24 cellular contexts compared by ENCODE assay signal in the genomic region with DNA sequence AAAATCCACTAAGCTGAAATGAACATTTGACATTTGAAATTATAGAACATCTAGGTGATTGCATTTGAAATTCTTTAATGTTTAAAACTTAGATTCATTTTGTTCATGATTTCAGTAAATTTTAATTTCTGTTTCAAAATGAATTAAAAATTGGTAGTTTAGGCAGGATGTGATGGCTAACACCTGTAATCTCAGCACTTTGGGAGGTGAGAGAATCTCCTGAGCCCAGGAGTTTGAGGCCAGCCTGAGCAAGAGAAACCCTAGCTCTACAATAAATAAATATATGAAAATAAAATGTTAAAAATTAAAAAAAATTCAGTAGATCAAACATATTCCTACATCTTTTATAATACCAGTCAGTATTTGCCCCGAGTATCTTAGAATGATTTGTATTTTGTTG.
"Had no signal": no experiment of that assay in that cellular context is flagged by ENCODE, and none has a peak within 500 bp of the region (broad histone marks: within the 10 kb centered on the region; RNA-seq: fewer than 3 reads in every experiment).

No MANE protein-coding gene starts in this region.

- H3K27me3 Mint-ChIP-seq: stimulated activated memory B cell treated with anti-CD40 and anti-IgM and Interleukin-4, amounts not matched to agents 10 μg/mL and 1 μg/mL and 100 μg/mL, for 72 hours; stimulated activated naive B cell treated with anti-CD40 and anti-IgM and Interleukin-4, amounts not matched to agents 10 μg/mL and 1 μg/mL and 100 μg/mL, for 72 hours; stimulated activated naive CD8-positive, alpha-beta T cell treated with anti-CD3 and anti-CD28 coated beads, Interleukin-15, amount 100 ng/mL, for 72 hours; stimulated activated naive CD8-positive, alpha-beta T cell treated with anti-CD3 and anti-CD28 coated beads, Interleukin-15, Interleukin-2, amounts not matched to agents 100 ng/mL and 50 ng/mL, for 24 hours; type B pancreatic cell had no signal

- DNase-seq: stimulated activated CD4-positive, alpha-beta T cell treated with anti-CD3 and anti-CD28 coated beads, Interleukin-2, amount 100 ng/mL, for 48 hours; stimulated activated CD4-positive, alpha-beta T cell treated with anti-CD3 and anti-CD28 coated beads, Interleukin-4, amount 100 ng/mL, for 1 hour; stimulated activated CD4-positive, alpha-beta T cell treated with anti-CD3 and anti-CD28 coated beads, Interleukin-4, amount 100 ng/mL, for 24 hours; stimulated activated CD4-positive, alpha-beta T cell treated with anti-CD3 and anti-CD28 coated beads, Interleukin-4, amount 100 ng/mL, for 4 hours; stimulated activated CD8-positive, alpha-beta memory T cell treated with anti-CD3 and anti-CD28 coated beads, Interleukin-4, amount 100 ng/mL, for 48 hours; stimulated activated naive B cell treated with anti-CD40 and anti-IgM and Interleukin-4, amounts not matched to agents 10 μg/mL and 1 μg/mL and 100 μg/mL, for 72 hours; stimulated activated naive CD4-positive, alpha-beta T cell; stimulated activated naive CD4-positive, alpha-beta T cell treated with Interleukin-2 at 50 U/mL for 16 hours; stimulated activated naive CD8-positive, alpha-beta T cell treated with anti-CD3 and anti-CD28 coated beads, Interleukin-15, amount 100 ng/mL, for 72 hours; stimulated activated naive CD8-positive, alpha-beta T cell treated with anti-CD3 and anti-CD28 coated beads, Interleukin-15, Interleukin-2, amounts not matched to agents 100 U/mL and 50 U/mL, for 24 hours; stomach; substantia nigra; testis; thyroid gland; tibial artery; transverse colon; trophoblast cell; upper lobe of left lung; upper lobe of right lung; uterus had no signal

- H3K4me1 Mint-ChIP-seq: stimulated activated memory B cell treated with anti-CD40 and anti-IgM and Interleukin-4, amounts not matched to agents 10 μg/mL and 1 μg/mL and 100 μg/mL, for 72 hours; stimulated activated naive B cell treated with anti-CD40 and anti-IgM and Interleukin-4, amounts not matched to agents 10 μg/mL and 1 μg/mL and 100 μg/mL, for 72 hours; stimulated activated naive CD8-positive, alpha-beta T cell treated with anti-CD3 and anti-CD28 coated beads, Interleukin-15, amount 100 ng/mL, for 72 hours had no signal

- H3K4me3 Mint-ChIP-seq: stimulated activated effector memory CD8-positive, alpha-beta T cell treated with anti-CD3 and anti-CD28 coated beads, Interleukin-12 subunit alpha, Interleukin-12 subunit beta, amount 100 ng/mL, for 72 hours; stimulated activated memory B cell treated with anti-CD40 and anti-IgM and Interleukin-4, amounts not matched to agents 10 μg/mL and 1 μg/mL and 100 μg/mL, for 72 hours; stimulated activated naive B cell treated with anti-CD40 and anti-IgM and Interleukin-4, amounts not matched to agents 10 μg/mL and 1 μg/mL and 100 μg/mL, for 72 hours; stimulated activated naive CD8-positive, alpha-beta T cell treated with anti-CD3 and anti-CD28 coated beads, Interleukin-15, amount 100 ng/mL, for 72 hours; stimulated activated naive CD8-positive, alpha-beta T cell treated with anti-CD3 and anti-CD28 coated beads, Interleukin-15, Interleukin-2, amounts not matched to agents 100 ng/mL and 50 ng/mL, for 24 hours; type B pancreatic cell had no signal

- H3K36me3 Mint-ChIP-seq: stimulated activated effector memory CD8-positive, alpha-beta T cell treated with anti-CD3 and anti-CD28 coated beads, Interleukin-12 subunit alpha, Interleukin-12 subunit beta, amount 100 ng/mL, for 72 hours; stimulated activated memory B cell treated with anti-CD40 and anti-IgM and Interleukin-4, amounts not matched to agents 10 μg/mL and 1 μg/mL and 100 μg/mL, for 72 hours; stimulated activated naive B cell treated with anti-CD40 and anti-IgM and Interleukin-4, amounts not matched to agents 10 μg/mL and 1 μg/mL and 100 μg/mL, for 72 hours; type B pancreatic cell had no signal

- H3K27ac Mint-ChIP-seq: stimulated activated effector memory CD8-positive, alpha-beta T cell treated with anti-CD3 and anti-CD28 coated beads, Interleukin-12 subunit alpha, Interleukin-12 subunit beta, amount 100 ng/mL, for 72 hours; stimulated activated memory B cell treated with anti-CD40 and anti-IgM and Interleukin-4, amounts not matched to agents 10 μg/mL and 1 μg/mL and 100 μg/mL, for 72 hours; stimulated activated naive B cell treated with anti-CD40 and anti-IgM and Interleukin-4, amounts not matched to agents 10 μg/mL and 1 μg/mL and 100 μg/mL, for 72 hours; stimulated activated naive CD8-positive, alpha-beta T cell treated with anti-CD3 and anti-CD28 coated beads, Interleukin-15, amount 100 ng/mL, for 72 hours; stimulated activated naive CD8-positive, alpha-beta T cell treated with anti-CD3 and anti-CD28 coated beads, Interleukin-15, Interleukin-2, amounts not matched to agents 100 ng/mL and 50 ng/mL, for 24 hours; type B pancreatic cell had no signal

- H3K9me3 Mint-ChIP-seq: stimulated activated effector memory CD8-positive, alpha-beta T cell treated with anti-CD3 and anti-CD28 coated beads, Interleukin-12 subunit alpha, Interleukin-12 subunit beta, amount 100 ng/mL, for 72 hours; stimulated activated memory B cell treated with anti-CD40 and anti-IgM and Interleukin-4, amounts not matched to agents 10 μg/mL and 1 μg/mL and 100 μg/mL, for 72 hours; stimulated activated naive CD8-positive, alpha-beta T cell treated with anti-CD3 and anti-CD28 coated beads, Interleukin-15, Interleukin-2, amounts not matched to agents 100 ng/mL and 50 ng/mL, for 24 hours; type B pancreatic cell had no signal
